1 cellular context compared by ENCODE assay signal in the genomic region with DNA sequence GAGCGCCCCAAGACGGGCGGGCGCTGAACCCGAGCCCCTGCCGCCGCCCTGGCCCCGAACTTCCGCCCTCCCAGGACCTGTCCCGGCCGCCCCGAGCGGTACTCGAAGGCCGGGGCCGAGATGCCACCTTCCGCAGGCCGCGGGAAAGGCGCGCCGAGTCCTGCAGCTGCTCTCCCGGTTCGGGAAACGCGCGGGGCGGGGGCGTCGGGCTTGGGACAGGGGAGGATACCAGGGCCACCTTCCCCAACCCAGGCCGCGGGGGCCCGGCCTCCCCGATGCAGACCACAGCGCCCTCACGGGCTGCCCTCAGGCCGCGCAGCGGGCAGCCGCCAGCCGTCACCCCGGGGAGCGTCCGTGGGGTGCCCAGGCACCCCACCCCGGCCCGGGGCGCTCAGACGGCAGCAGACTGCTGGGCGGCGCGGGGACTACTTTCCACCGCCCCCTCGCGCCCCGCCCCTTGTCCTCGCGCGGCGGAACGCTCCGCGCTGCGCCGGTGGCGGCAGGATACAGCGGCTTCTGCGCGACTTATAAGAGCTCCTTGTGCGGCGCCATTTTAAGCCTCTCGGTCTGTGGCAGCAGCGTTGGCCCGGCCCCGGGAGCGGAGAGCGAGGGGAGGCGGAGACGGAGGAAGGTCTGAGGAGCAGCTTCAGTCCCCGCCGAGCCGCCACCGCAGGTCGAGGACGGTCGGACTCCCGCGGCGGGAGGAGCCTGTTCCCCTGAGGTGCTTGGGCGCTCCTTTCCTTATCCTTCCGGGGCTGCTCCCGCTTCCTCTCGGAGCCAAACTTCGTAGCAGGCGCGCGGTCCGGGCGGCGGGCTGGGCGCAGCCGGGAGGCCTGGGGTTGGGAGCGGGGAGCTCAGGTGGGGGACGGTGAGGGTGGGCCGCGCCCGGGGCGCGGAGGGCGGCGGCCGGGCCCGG.
TF ChIP-seq lines count a peak whose summit lies in the region.

A gene (plus strand): TSS at position 556 of the 916 bp plus-strand sequence. CDS start 24,564 bp downstream, outside the sequence.

TF ChIP-seq in HepG2, 621 proteins besides CTCF, POLR2A, EP300 and RAD21 (continued from another document and continues in another):
- TF ChIP-seq, protein P1, sequence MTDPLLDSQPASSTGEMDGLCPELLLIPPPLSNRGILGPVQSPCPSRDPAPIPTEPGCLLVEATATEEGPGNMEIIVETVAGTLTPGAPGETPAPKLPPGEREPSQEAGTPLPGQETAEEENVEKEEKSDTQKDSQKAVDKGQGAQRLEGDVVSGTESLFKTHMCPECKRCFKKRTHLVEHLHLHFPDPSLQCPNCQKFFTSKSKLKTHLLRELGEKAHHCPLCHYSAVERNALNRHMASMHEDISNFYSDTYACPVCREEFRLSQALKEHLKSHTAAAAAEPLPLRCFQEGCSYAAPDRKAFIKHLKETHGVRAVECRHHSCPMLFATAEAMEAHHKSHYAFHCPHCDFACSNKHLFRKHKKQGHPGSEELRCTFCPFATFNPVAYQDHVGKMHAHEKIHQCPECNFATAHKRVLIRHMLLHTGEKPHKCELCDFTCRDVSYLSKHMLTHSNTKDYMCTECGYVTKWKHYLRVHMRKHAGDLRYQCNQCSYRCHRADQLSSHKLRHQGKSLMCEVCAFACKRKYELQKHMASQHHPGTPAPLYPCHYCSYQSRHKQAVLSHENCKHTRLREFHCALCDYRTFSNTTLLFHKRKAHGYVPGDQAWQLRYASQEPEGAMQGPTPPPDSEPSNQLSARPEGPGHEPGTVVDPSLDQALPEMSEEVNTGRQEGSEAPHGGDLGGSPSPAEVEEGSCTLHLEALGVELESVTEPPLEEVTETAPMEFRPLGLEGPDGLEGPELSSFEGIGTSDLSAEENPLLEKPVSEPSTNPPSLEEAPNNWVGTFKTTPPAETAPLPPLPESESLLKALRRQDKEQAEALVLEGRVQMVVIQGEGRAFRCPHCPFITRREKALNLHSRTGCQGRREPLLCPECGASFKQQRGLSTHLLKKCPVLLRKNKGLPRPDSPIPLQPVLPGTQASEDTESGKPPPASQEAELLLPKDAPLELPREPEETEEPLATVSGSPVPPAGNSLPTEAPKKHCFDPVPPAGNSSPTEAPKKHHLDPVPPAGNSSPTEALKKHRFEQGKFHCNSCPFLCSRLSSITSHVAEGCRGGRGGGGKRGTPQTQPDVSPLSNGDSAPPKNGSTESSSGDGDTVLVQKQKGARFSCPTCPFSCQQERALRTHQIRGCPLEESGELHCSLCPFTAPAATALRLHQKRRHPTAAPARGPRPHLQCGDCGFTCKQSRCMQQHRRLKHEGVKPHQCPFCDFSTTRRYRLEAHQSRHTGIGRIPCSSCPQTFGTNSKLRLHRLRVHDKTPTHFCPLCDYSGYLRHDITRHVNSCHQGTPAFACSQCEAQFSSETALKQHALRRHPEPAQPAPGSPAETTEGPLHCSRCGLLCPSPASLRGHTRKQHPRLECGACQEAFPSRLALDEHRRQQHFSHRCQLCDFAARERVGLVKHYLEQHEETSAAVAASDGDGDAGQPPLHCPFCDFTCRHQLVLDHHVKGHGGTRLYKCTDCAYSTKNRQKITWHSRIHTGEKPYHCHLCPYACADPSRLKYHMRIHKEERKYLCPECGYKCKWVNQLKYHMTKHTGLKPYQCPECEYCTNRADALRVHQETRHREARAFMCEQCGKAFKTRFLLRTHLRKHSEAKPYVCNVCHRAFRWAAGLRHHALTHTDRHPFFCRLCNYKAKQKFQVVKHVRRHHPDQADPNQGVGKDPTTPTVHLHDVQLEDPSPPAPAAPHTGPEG (CRISPR knock-in tag; IDR thresholded peaks at IDR 0.05) = peak; percentile 88
- no peak for TF ChIP-seq ZNF17 (CRISPR knock-in tag; IDR thresholded peaks at IDR 0.05)
- no peak for TF ChIP-seq TRIM24 (CRISPR knock-in tag; IDR thresholded peaks at IDR 0.05)
- TF ChIP-seq, protein P2, sequence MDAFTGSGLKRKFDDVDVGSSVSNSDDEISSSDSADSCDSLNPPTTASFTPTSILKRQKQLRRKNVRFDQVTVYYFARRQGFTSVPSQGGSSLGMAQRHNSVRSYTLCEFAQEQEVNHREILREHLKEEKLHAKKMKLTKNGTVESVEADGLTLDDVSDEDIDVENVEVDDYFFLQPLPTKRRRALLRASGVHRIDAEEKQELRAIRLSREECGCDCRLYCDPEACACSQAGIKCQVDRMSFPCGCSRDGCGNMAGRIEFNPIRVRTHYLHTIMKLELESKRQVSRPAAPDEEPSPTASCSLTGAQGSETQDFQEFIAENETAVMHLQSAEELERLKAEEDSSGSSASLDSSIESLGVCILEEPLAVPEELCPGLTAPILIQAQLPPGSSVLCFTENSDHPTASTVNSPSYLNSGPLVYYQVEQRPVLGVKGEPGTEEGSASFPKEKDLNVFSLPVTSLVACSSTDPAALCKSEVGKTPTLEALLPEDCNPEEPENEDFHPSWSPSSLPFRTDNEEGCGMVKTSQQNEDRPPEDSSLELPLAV (CRISPR knock-in tag; conservative IDR thresholded peaks at IDR 0.05; ENCODE audit: low read depth) = 0 out of 2 replicates have a peak, but pooled peaks have one; percentile 48
- TF ChIP-seq, protein P3, sequence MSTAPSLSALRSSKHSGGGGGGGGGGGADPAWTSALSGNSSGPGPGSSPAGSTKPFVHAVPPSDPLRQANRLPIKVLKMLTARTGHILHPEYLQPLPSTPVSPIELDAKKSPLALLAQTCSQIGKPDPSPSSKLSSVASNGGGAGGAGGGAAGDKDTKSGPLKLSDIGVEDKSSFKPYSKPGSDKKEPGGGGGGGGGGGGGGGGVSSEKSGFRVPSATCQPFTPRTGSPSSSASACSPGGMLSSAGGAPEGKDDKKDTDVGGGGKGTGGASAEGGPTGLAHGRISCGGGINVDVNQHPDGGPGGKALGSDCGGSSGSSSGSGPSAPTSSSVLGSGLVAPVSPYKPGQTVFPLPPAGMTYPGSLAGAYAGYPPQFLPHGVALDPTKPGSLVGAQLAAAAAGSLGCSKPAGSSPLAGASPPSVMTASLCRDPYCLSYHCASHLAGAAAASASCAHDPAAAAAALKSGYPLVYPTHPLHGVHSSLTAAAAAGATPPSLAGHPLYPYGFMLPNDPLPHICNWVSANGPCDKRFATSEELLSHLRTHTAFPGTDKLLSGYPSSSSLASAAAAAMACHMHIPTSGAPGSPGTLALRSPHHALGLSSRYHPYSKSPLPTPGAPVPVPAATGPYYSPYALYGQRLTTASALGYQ (CRISPR knock-in tag; IDR thresholded peaks at IDR 0.05) = peak; percentile 74; the same call in 1 of the 2 replicates
- TF ChIP-seq NR2C2 (CRISPR knock-in tag; IDR thresholded peaks at IDR 0.05; ENCODE audit: borderline replicate concordance) = peak; percentile 84
- TF ChIP-seq, protein P4, sequence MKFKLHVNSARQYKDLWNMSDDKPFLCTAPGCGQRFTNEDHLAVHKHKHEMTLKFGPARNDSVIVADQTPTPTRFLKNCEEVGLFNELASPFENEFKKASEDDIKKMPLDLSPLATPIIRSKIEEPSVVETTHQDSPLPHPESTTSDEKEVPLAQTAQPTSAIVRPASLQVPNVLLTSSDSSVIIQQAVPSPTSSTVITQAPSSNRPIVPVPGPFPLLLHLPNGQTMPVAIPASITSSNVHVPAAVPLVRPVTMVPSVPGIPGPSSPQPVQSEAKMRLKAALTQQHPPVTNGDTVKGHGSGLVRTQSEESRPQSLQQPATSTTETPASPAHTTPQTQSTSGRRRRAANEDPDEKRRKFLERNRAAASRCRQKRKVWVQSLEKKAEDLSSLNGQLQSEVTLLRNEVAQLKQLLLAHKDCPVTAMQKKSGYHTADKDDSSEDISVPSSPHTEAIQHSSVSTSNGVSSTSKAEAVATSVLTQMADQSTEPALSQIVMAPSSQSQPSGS (CRISPR knock-in tag; IDR thresholded peaks at IDR 0.05) = peak; percentile 87
- TF ChIP-seq ZNF720 (CRISPR knock-in tag; IDR thresholded peaks at IDR 0.05) = peak; percentile 53; the same call in 1 of the 2 replicates
- peak; percentile 60 for TF ChIP-seq ETV5 (CRISPR knock-in tag; IDR thresholded peaks at IDR 0.05; ENCODE audit: borderline replicate concordance)
- TF ChIP-seq ZNF160 (CRISPR knock-in tag; IDR thresholded peaks at IDR 0.05) = peak; percentile 91
- no peak for TF ChIP-seq SNAI1 (CRISPR knock-in tag; IDR thresholded peaks at IDR 0.05; ENCODE audit: borderline replicate concordance)
- TF ChIP-seq, protein P5, sequence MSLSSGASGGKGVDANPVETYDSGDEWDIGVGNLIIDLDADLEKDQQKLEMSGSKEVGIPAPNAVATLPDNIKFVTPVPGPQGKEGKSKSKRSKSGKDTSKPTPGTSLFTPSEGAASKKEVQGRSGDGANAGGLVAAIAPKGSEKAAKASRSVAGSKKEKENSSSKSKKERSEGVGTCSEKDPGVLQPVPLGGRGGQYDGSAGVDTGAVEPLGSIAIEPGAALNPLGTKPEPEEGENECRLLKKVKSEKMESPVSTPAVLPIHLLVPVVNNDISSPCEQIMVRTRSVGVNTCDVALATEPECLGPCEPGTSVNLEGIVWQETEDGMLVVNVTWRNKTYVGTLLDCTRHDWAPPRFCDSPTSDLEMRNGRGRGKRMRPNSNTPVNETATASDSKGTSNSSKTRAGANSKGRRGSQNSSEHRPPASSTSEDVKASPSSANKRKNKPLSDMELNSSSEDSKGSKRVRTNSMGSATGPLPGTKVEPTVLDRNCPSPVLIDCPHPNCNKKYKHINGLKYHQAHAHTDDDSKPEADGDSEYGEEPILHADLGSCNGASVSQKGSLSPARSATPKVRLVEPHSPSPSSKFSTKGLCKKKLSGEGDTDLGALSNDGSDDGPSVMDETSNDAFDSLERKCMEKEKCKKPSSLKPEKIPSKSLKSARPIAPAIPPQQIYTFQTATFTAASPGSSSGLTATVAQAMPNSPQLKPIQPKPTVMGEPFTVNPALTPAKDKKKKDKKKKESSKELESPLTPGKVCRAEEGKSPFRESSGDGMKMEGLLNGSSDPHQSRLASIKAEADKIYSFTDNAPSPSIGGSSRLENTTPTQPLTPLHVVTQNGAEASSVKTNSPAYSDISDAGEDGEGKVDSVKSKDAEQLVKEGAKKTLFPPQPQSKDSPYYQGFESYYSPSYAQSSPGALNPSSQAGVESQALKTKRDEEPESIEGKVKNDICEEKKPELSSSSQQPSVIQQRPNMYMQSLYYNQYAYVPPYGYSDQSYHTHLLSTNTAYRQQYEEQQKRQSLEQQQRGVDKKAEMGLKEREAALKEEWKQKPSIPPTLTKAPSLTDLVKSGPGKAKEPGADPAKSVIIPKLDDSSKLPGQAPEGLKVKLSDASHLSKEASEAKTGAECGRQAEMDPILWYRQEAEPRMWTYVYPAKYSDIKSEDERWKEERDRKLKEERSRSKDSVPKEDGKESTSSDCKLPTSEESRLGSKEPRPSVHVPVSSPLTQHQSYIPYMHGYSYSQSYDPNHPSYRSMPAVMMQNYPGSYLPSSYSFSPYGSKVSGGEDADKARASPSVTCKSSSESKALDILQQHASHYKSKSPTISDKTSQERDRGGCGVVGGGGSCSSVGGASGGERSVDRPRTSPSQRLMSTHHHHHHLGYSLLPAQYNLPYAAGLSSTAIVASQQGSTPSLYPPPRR (CRISPR knock-in tag; IDR thresholded peaks at IDR 0.05; ENCODE audit: borderline replicate concordance) = peak; percentile 72; the same call in 1 of the 2 replicates
- peak; percentile 88; the same call in 1 of the 2 replicates for TF ChIP-seq ZZZ3 (CRISPR knock-in tag; IDR thresholded peaks at IDR 0.05; ENCODE audit: borderline replicate concordance)
- peak; percentile 90 for TF ChIP-seq GATAD2A (CRISPR knock-in tag; IDR thresholded peaks at IDR 0.05)
- TF ChIP-seq, protein P6, sequence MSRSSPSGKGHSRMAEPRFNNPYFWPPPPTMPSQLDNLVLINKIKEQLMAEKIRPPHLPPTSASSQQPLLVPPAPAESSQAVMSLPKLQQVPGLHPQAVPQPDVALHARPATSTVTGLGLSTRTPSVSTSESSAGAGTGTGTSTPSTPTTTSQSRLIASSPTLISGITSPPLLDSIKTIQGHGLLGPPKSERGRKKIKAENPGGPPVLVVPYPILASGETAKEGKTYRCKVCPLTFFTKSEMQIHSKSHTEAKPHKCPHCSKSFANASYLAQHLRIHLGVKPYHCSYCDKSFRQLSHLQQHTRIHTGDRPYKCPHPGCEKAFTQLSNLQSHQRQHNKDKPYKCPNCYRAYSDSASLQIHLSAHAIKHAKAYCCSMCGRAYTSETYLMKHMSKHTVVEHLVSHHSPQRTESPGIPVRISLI (CRISPR knock-in tag; IDR thresholded peaks at IDR 0.05; ENCODE audit: borderline replicate concordance) = peak; percentile 50; the same call in 1 of the 2 replicates
- TF ChIP-seq, protein P7, sequence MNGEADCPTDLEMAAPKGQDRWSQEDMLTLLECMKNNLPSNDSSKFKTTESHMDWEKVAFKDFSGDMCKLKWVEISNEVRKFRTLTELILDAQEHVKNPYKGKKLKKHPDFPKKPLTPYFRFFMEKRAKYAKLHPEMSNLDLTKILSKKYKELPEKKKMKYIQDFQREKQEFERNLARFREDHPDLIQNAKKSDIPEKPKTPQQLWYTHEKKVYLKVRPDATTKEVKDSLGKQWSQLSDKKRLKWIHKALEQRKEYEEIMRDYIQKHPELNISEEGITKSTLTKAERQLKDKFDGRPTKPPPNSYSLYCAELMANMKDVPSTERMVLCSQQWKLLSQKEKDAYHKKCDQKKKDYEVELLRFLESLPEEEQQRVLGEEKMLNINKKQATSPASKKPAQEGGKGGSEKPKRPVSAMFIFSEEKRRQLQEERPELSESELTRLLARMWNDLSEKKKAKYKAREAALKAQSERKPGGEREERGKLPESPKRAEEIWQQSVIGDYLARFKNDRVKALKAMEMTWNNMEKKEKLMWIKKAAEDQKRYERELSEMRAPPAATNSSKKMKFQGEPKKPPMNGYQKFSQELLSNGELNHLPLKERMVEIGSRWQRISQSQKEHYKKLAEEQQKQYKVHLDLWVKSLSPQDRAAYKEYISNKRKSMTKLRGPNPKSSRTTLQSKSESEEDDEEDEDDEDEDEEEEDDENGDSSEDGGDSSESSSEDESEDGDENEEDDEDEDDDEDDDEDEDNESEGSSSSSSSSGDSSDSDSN (CRISPR knock-in tag; IDR thresholded peaks at IDR 0.05) = peak; percentile 95
- TF ChIP-seq ELF3 (CRISPR knock-in tag; IDR thresholded peaks at IDR 0.05) = peak; percentile 84
- TF ChIP-seq, protein P8, sequence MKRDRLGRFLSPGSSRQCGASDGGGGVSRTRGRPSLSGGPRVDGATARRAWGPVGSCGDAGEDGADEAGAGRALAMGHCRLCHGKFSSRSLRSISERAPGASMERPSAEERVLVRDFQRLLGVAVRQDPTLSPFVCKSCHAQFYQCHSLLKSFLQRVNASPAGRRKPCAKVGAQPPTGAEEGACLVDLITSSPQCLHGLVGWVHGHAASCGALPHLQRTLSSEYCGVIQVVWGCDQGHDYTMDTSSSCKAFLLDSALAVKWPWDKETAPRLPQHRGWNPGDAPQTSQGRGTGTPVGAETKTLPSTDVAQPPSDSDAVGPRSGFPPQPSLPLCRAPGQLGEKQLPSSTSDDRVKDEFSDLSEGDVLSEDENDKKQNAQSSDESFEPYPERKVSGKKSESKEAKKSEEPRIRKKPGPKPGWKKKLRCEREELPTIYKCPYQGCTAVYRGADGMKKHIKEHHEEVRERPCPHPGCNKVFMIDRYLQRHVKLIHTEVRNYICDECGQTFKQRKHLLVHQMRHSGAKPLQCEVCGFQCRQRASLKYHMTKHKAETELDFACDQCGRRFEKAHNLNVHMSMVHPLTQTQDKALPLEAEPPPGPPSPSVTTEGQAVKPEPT (CRISPR knock-in tag; IDR thresholded peaks at IDR 0.05; ENCODE audit: low read depth) = peak; percentile 86
- TF ChIP-seq SP4 (CRISPR knock-in tag; IDR thresholded peaks at IDR 0.05) = peak; percentile 98
- TF ChIP-seq ZNF317 (CRISPR knock-in tag; IDR thresholded peaks at IDR 0.05) = 0 out of 2 replicates have a peak, but pooled peaks have one; percentile 19
- TF ChIP-seq ZFP82 (CRISPR knock-in tag; IDR thresholded peaks at IDR 0.05; ENCODE audit: borderline replicate concordance) = peak; percentile 99
- TF ChIP-seq KLF15 (CRISPR knock-in tag; IDR thresholded peaks at IDR 0.05; ENCODE audit: borderline replicate concordance) = peak; percentile 94; the same call in 1 of the 2 replicates
- TF ChIP-seq PHF8 (CRISPR knock-in tag; IDR thresholded peaks at IDR 0.05) = peak; percentile 89
- TF ChIP-seq, protein P9, sequence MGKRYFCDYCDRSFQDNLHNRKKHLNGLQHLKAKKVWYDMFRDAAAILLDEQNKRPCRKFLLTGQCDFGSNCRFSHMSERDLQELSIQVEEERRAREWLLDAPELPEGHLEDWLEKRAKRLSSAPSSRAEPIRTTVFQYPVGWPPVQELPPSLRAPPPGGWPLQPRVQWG (CRISPR knock-in tag; IDR thresholded peaks at IDR 0.05; ENCODE audit: borderline replicate concordance, low read depth) = no peak
- peak; percentile 81 for TF ChIP-seq BCL6 (CRISPR knock-in tag; IDR thresholded peaks at IDR 0.05)
